In genomic region chr17:71446635-71447034, GRCh38 we compare ENCODE assay signal across 15 cellular contexts.
DNase-seq lines count a peak whose midpoint lies in the region; ATAC-seq and TF ChIP-seq lines count a peak whose summit lies in the region.
"Had no signal": no experiment of that assay in that cellular context is flagged by ENCODE, and none has a peak within 500 bp of the region (broad histone marks: within the 10 kb centered on the region; RNA-seq: fewer than 3 reads in every experiment).

No MANE protein-coding gene starts in this region.

- no peak overlapping the region for H3K23ac ChIP-seq in H9 (ENCODE audit: insufficient read length, low read depth, low read length)

- H3K23me2 ChIP-seq in H9 (ENCODE audit: insufficient read length, low read depth, low read length, poor library complexity, severe bottlenecking): no peaks in the 10 kb centered on the region

- CTCF ChIA-PET in PC-3 (lab: Charles Lee): no interaction called here

- H3K4me1 ChIP-seq in PC-3 (ENCODE audit: insufficient read depth, low read length) (peaks cover 23% of the 10 kb centered on the region), fibroblast of lung (ENCODE audit: control insufficient read depth, extremely low read depth, insufficient read depth, low read length) (no peaks in the 10 kb centered on the region), smooth muscle cell (ENCODE audit: low read depth) (no peaks in the 10 kb centered on the region), neural progenitor cell (peaks cover 6% of the 10 kb centered on the region), H9 (ENCODE audit: insufficient read depth, low read length) (no peaks in the 10 kb centered on the region; the same call in 1 of the 2 replicates)

- H2BK120ac ChIP-seq in H9 (ENCODE audit: low read depth, low read length, poor library complexity, severe bottlenecking): no peak overlapping the region

- H2AFZ ChIP-seq in PC-3 (ENCODE audit: low read length) (no peak overlapping the region), fibroblast of lung (ENCODE audit: low read length) (no peak overlapping the region), smooth muscle cell (ENCODE audit: low read depth) (no peak overlapping the region), neural progenitor cell (replicated peaks) (no peak overlapping the region), H9 (ENCODE audit: low read length) (no peak overlapping the region)
- H2AFZ ChIP-seq: GM23248 had no signal

- TF ChIP-seq CTCF in PC-3 (conservative IDR thresholded peaks at IDR 0.05; ENCODE audit: low read depth, low read length) (no peak), fibroblast of lung (conservative IDR thresholded peaks at IDR 0.05 in 1 of 2, IDR thresholded peaks at IDR 0.05 in 1 of 2; ENCODE audit: low read depth in 1 of 2, low read length in 2 of 2) (no peak), smooth muscle cell (IDR thresholded peaks at IDR 0.05; ENCODE audit: borderline replicate concordance, insufficient read depth, poor library complexity, severe bottlenecking) (no peak), neural progenitor cell (IDR thresholded peaks at IDR 0.05) (no peak), H9 (conservative IDR thresholded peaks at IDR 0.05) (no peak)

- H3K18ac ChIP-seq in H9 (ENCODE audit: insufficient read length, low read depth, low read length): no peak overlapping the region

- H2BK5ac ChIP-seq in H9 (ENCODE audit: insufficient read length, low read length): no peak overlapping the region

- intact Hi-C loops in PC-3 (cut with micrococcal nuclease): no loop called here

- H4K20me1 ChIP-seq in PC-3 (ENCODE audit: low read length) (no peaks in the 10 kb centered on the region), fibroblast of lung (ENCODE audit: control insufficient read depth, extremely low read depth, insufficient read depth, low read length) (no peaks in the 10 kb centered on the region), smooth muscle cell (ENCODE audit: low read depth) (no peaks in the 10 kb centered on the region), neural progenitor cell (ENCODE audit: low read depth) (no peaks in the 10 kb centered on the region), H9 (ENCODE audit: control insufficient read depth, insufficient read depth, insufficient read length) (no peaks in the 10 kb centered on the region)

- H3K4me3 ChIP-seq in PC-3 (ENCODE audit: low read length) (no peak overlapping the region), fibroblast of lung (replicated peaks in 1 of 4; ENCODE audit: control extremely low read depth in 1 of 4, insufficient read depth in 1 of 4, low read depth in 3 of 4, low read length in 4 of 4) (no peak overlapping the region), smooth muscle cell (no peak overlapping the region), neural progenitor cell (no peak overlapping the region)
- H3K4me3 ChIP-seq: GM12878, GM23248 had no signal

- no peak overlapping the region for H2BK12ac ChIP-seq in H9 (ENCODE audit: insufficient read length, low read depth, low read length)

- no peaks in the 10 kb centered on the region for H3K36me3 Mint-ChIP-seq in neural progenitor cell
- H3K36me3 Mint-ChIP-seq in H9 (ENCODE audit: insufficient read depth in 1 of 3, low read depth in 3 of 3): no peaks in the 10 kb centered on the region

- H3K27me3 ChIP-seq in PC-3 (ENCODE audit: low read length): no peaks in the 10 kb centered on the region
- no peaks in the 10 kb centered on the region for H3K27me3 ChIP-seq in fibroblast of lung (ENCODE audit: control insufficient read depth, insufficient read depth, low read length)
- H3K27me3 ChIP-seq in smooth muscle cell (ENCODE audit: low read depth): no peaks in the 10 kb centered on the region
- H3K27me3 ChIP-seq in neural progenitor cell: no peaks in the 10 kb centered on the region
- H3K27me3 ChIP-seq in H9 (ENCODE audit: insufficient read depth, low read length): no peaks in the 10 kb centered on the region

- no peak overlapping the region for H3K9ac ChIP-seq in PC-3 (ENCODE audit: low read length)
- no peak overlapping the region for H3K9ac ChIP-seq in fibroblast of lung (ENCODE audit: insufficient read depth, low read length)
- H3K9ac ChIP-seq in smooth muscle cell (ENCODE audit: low read depth): no peak overlapping the region
- no peak overlapping the region for H3K9ac ChIP-seq in neural progenitor cell
- no peak overlapping the region for H3K9ac ChIP-seq in H9 (ENCODE audit: extremely low read depth, insufficient read length, low read length)
- H3K9ac ChIP-seq: GM23248 had no signal

- no peaks in the 10 kb centered on the region for H3K36me3 ChIP-seq in PC-3 (ENCODE audit: low read depth, low read length)
- no peaks in the 10 kb centered on the region for H3K36me3 ChIP-seq in fibroblast of lung (ENCODE audit: control insufficient read depth, insufficient read depth, low read length)
- no peaks in the 10 kb centered on the region for H3K36me3 ChIP-seq in smooth muscle cell (ENCODE audit: low read depth)
- no peaks in the 10 kb centered on the region for H3K36me3 ChIP-seq in neural progenitor cell

- H3K4me1 Mint-ChIP-seq in neural progenitor cell: peaks cover 24% of the 10 kb centered on the region
- no peaks in the 10 kb centered on the region for H3K4me1 Mint-ChIP-seq in H9
- H3K4me1 Mint-ChIP-seq: B cell had no signal

- H3K14ac ChIP-seq in H9 (ENCODE audit: insufficient read depth, low read length): no peak overlapping the region

- BruUV-seq in PC-3 (replicated peaks; lab: Mats Ljungman, UMichigan): no TSS peak

- no peak overlapping the region for H2AK5ac ChIP-seq in H9 (ENCODE audit: insufficient read length, low read length)

- H3K9me2 ChIP-seq in PC-3 (replicated peaks; ENCODE audit: low read length): no peaks in the 10 kb centered on the region

- H3K79me2 ChIP-seq in PC-3 (ENCODE audit: low read length) (no peaks in the 10 kb centered on the region), fibroblast of lung (ENCODE audit: control insufficient read depth, insufficient read depth, low read length) (no peaks in the 10 kb centered on the region), smooth muscle cell (ENCODE audit: low read depth) (no peaks in the 10 kb centered on the region), neural progenitor cell (ENCODE audit: low read depth) (no peaks in the 10 kb centered on the region), H9 (ENCODE audit: insufficient read depth, low read length) (no peaks in the 10 kb centered on the region)

- no peak overlapping the region for H3K4ac ChIP-seq in H9 (ENCODE audit: low read depth, low read length)

- H3K56ac ChIP-seq in H9 (ENCODE audit: insufficient read length, low read depth, low read length): no peak overlapping the region

- H2BK20ac ChIP-seq in H9 (ENCODE audit: low read depth, low read length, poor library complexity, severe bottlenecking): no peak overlapping the region

- ATAC-seq in PC-3: peak; percentile 83
- ATAC-seq in HG03039 (IDR thresholded peaks at IDR 0.05; ENCODE audit: unreplicated experiment): no peak
- ATAC-seq: GM12878, HepG2 had no signal

- H4K5ac ChIP-seq in H9 (ENCODE audit: insufficient read length, low read depth, low read length): no peak overlapping the region

- H3F3A ChIP-seq in PC-3 (ENCODE audit: low read length, unreplicated experiment): no peaks in the 10 kb centered on the region
- no peaks in the 10 kb centered on the region for H3F3A ChIP-seq in smooth muscle cell (ENCODE audit: low read depth)
- H3F3A ChIP-seq in neural progenitor cell (ENCODE audit: low read depth): no peaks in the 10 kb centered on the region

- peak overlapping the region; percentile 23 for H3K27ac ChIP-seq in PC-3 (ENCODE audit: low read length)
- H3K27ac ChIP-seq in fibroblast of lung (ENCODE audit: insufficient read depth, low read length): no peak overlapping the region
- H3K27ac ChIP-seq in smooth muscle cell (ENCODE audit: low read depth): peak overlapping the region; percentile 77
- H3K27ac ChIP-seq in neural progenitor cell: no peak overlapping the region
- H3K27ac ChIP-seq in H9 (ENCODE audit: insufficient read length, low read depth, low read length): no peak overlapping the region
- H3K27ac ChIP-seq: GM23248 had no signal

- H3K27ac Mint-ChIP-seq in neural progenitor cell (no peak overlapping the region), H9 (no peak overlapping the region)
- H3K27ac Mint-ChIP-seq: B cell; CD4-positive, alpha-beta T cell had no signal

- no peak overlapping the region for H3T11ph ChIP-seq in H9 (ENCODE audit: low read length)

- H3K4me2 ChIP-seq in PC-3 (ENCODE audit: low read length) (peak overlapping the region; percentile 14; the same call in 1 of the 2 replicates), fibroblast of lung (ENCODE audit: extremely low read depth, insufficient read depth, low read length) (no peak overlapping the region), smooth muscle cell (no peak overlapping the region), neural progenitor cell (no peak overlapping the region), H9 (ENCODE audit: insufficient read depth, insufficient read length, low read length) (no peak overlapping the region)

- no peaks in the 10 kb centered on the region for H3K27me3 Mint-ChIP-seq in neural progenitor cell (ENCODE audit: insufficient read depth, low read depth)
- no peaks in the 10 kb centered on the region for H3K27me3 Mint-ChIP-seq in H9 (ENCODE audit: low read depth)
- H3K27me3 Mint-ChIP-seq: B cell; CD4-positive, alpha-beta T cell had no signal

- H3K9me3 Mint-ChIP-seq in neural progenitor cell (no peaks in the 10 kb centered on the region), H9 (no peaks in the 10 kb centered on the region; a peak in 1 of 5 replicates)

- no peak overlapping the region for H4K91ac ChIP-seq in H9 (ENCODE audit: insufficient read length, low read depth, low read length)

- H3K4me3 Mint-ChIP-seq in neural progenitor cell: no peak overlapping the region
- H3K4me3 Mint-ChIP-seq in H9: no peak overlapping the region
- H3K4me3 Mint-ChIP-seq: B cell; CD4-positive, alpha-beta T cell had no signal

- no peak overlapping the region for H2BK15ac ChIP-seq in H9 (ENCODE audit: low read depth, low read length)

- no peak overlapping the region for H4K8ac ChIP-seq in H9 (replicated peaks; ENCODE audit: insufficient read length, low read depth, low read length)

- DNase-seq in Daoy (ENCODE audit: low read depth) (peak; percentile 13), PC-3 (peak; percentile 82), fibroblast of lung (ENCODE audit: low read depth in 2 of 2) (peak; percentile 36 to 40), smooth muscle cell (lab: John Stamatoyannopoulos, UW; ENCODE audit: unreplicated experiment) (no peak), neural progenitor cell (ENCODE audit: low spot score) (no peak), H9 (no peak)
- DNase-seq: C1 segment of cervical spinal cord; Calu3; CD4-positive, alpha-beta T cell; DMS 273 treated with DMSO at 0.1 percent for 48 hours; GM23248 had no signal

- H3K79me1 ChIP-seq in H9 (ENCODE audit: insufficient read depth, low read depth, low read length, poor library complexity, severe bottlenecking): no peaks in the 10 kb centered on the region

- POLR2A ChIA-PET in PC-3 (lab: Charles Lee; ENCODE audit: unreplicated experiment): no interaction called here

- H3K9me3 ChIP-seq in PC-3 (ENCODE audit: low read length) (no peaks in the 10 kb centered on the region), fibroblast of lung (ENCODE audit: control insufficient read depth, insufficient read depth, low read depth, low read length) (no peaks in the 10 kb centered on the region), smooth muscle cell (replicated peaks; ENCODE audit: low read depth) (no peaks in the 10 kb centered on the region), neural progenitor cell (ENCODE audit: low read depth) (no peaks in the 10 kb centered on the region), H9 (ENCODE audit: control insufficient read depth, low read depth, low read length) (no peaks in the 10 kb centered on the region)

- 96% methylated on average over 1 of the region's 1 CpG for WGBS in smooth muscle cell (ENCODE audit: low lambda C conversion rate)
- WGBS in H9 (ENCODE audit: extremely low coverage, insufficient read length, low lambda C conversion rate): no CpG with 5 or more reads among the region's 1 CpG

Comparison
In these comparisons a context has a peak if more than half of its experiments do, and no peak if none do; other contexts are left out.
1. DNase-seq: peak in Daoy (single experiment), PC-3 (single experiment) and fibroblast of lung (2 of 2); none in smooth muscle cell (single experiment), neural progenitor cell (single experiment) and H9 (single experiment).
2. H3K27ac ChIP-seq: peak in PC-3 (single experiment) and smooth muscle cell (single experiment); none in fibroblast of lung (single experiment), neural progenitor cell (single experiment) and H9 (single experiment).